2 cellular contexts compared by ENCODE assay signal in genomic region chr16:54964239-54964638, GRCh38.
TF ChIP-seq lines count a peak whose summit lies in the region.

No MANE protein-coding gene starts in this region.

TF ChIP-seq in HepG2, 621 proteins besides CTCF, POLR2A, EP300 and RAD21:
- TF ChIP-seq ZNF607 (CRISPR knock-in tag; IDR thresholded peaks at IDR 0.05; ENCODE audit: borderline replicate concordance) = no peak
- no peak for TF ChIP-seq PRPF4 (IDR thresholded peaks at IDR 0.05; ENCODE audit: low read depth, low read length, poor library complexity, severe bottlenecking)
- no peak for TF ChIP-seq ZNF124 (CRISPR knock-in tag; IDR thresholded peaks at IDR 0.05)
- no peak for TF ChIP-seq KMT2B (CRISPR knock-in tag; IDR thresholded peaks at IDR 0.05)
- TF ChIP-seq SCMH1 (CRISPR knock-in tag; IDR thresholded peaks at IDR 0.05; ENCODE audit: borderline replicate concordance) = no peak
- TF ChIP-seq ZNF629 (CRISPR knock-in tag; conservative IDR thresholded peaks at IDR 0.05) = peak; percentile 85
- TF ChIP-seq, protein P1, sequence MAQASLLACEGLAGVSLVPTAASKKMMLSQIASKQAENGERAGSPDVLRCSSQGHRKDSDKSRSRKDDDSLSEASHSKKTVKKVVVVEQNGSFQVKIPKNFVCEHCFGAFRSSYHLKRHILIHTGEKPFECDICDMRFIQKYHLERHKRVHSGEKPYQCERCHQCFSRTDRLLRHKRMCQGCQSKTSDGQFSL (CRISPR knock-in tag; IDR thresholded peaks at IDR 0.05) = no peak
- no peak for TF ChIP-seq FOXK2 (IDR thresholded peaks at IDR 0.05)

TF ChIP-seq in K562, 482 proteins besides CTCF, POLR2A, EP300 and RAD21:
- TF ChIP-seq PTRF (tag; IDR thresholded peaks at IDR 0.05) (no peak), RBM25 (IDR thresholded peaks at IDR 0.05; ENCODE audit: low read depth, low read length, severe bottlenecking) (peak; percentile 85)
